In genomic region chr17:64984776-64985521, GRCh38 we compare ENCODE assay signal across 1 cellular context.
TF ChIP-seq lines count a peak whose summit lies in the region.

No MANE protein-coding gene starts in this region.

TF ChIP-seq in HepG2, 621 proteins besides CTCF, POLR2A, EP300 and RAD21 (continued from another document):
- TF ChIP-seq PAXIP1 (CRISPR knock-in tag; conservative IDR thresholded peaks at IDR 0.05) (peak; percentile 37; the same call in 1 of the 2 replicates), FOXA3 (CRISPR knock-in tag; IDR thresholded peaks at IDR 0.05) (peak; percentile 73), SOX6 (IDR thresholded peaks at IDR 0.05) (no peak), SOX6 (CRISPR knock-in tag; IDR thresholded peaks at IDR 0.05) (peak; percentile 23; the same call in 1 of the 2 replicates), GATAD2A (CRISPR knock-in tag; IDR thresholded peaks at IDR 0.05) (peak; percentile 24; the same call in 1 of the 2 replicates), ELF3 (CRISPR knock-in tag; IDR thresholded peaks at IDR 0.05) (peak; percentile 55), SAP130 (CRISPR knock-in tag; IDR thresholded peaks at IDR 0.05; ENCODE audit: low read depth) (peak; percentile 53), SOX13 (IDR thresholded peaks at IDR 0.05) (no peak), SOX13 (CRISPR knock-in tag; conservative IDR thresholded peaks at IDR 0.05 in 1 of 2, IDR thresholded peaks at IDR 0.05 in 1 of 2) (peak in 1 of 2 experiments; percentile 35; a peak in 1 of 4 replicates), CSRNP1 (CRISPR knock-in tag; IDR thresholded peaks at IDR 0.05) (no peak), CREB3 (CRISPR knock-in tag; IDR thresholded peaks at IDR 0.05) (no peak), BCL6 (CRISPR knock-in tag; IDR thresholded peaks at IDR 0.05) (peak; percentile 43; the same call in 1 of the 2 replicates), GPBP1L1 (CRISPR knock-in tag; IDR thresholded peaks at IDR 0.05) (no peak), ZNF546 (CRISPR knock-in tag; conservative IDR thresholded peaks at IDR 0.05) (no peak), FOXP4 (CRISPR knock-in tag; IDR thresholded peaks at IDR 0.05) (0 out of 2 replicates have a peak, but pooled peaks have one; percentile 27), SP4 (CRISPR knock-in tag; IDR thresholded peaks at IDR 0.05) (no peak), ARID5B (CRISPR knock-in tag; IDR thresholded peaks at IDR 0.05) (peak; percentile 46; the same call in 1 of the 2 replicates), TCF7 (IDR thresholded peaks at IDR 0.05; ENCODE audit: low read depth) (peak; percentile 70), FOSL2 (CRISPR knock-in tag; IDR thresholded peaks at IDR 0.05) (peak; percentile 53), HDAC1 (CRISPR knock-in tag; IDR thresholded peaks at IDR 0.05) (0 out of 2 replicates have a peak, but pooled peaks have one; percentile 9), SOX5 (CRISPR knock-in tag; IDR thresholded peaks at IDR 0.05; ENCODE audit: borderline replicate concordance) (peak; percentile 34; the same call in 1 of the 2 replicates)
